ENCODE assay signal across 20 cellular contexts in the genomic region with DNA sequence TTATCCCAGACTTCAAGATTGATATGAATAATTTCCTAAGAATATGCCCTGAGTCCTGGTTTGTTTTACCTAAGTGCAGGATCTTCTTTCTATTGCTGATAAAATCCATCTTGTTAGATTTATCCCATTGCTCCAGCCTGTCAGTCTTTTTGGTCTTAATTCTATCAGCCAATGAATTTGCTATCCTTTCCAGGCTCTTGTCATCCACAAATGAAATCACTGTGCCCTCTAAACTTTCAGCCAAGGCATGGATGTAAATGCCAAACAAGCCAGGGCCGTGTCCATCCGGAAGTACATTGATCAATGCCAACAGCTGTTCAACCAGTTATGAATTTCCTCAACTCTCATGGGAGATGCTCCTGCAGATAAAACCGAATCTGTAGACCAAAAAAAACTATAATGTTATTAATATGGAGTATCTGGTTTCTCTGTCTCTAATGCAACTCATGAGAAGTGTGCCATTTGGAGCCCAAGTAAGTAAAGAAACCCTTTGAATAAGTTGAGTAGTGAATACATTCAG. TPM values are rescaled to one million over a fixed set of nuclear protein-coding genes. Genes with fewer than 3 reads are reported as not detected.
DNase-seq lines count a peak whose midpoint lies in the region; ATAC-seq and TF ChIP-seq lines count a peak whose summit lies in the region.
"Had no signal": no experiment of that assay in that cellular context is flagged by ENCODE, and none has a peak within 500 bp of the region (broad histone marks: within the 10 kb centered on the region; RNA-seq: fewer than 3 reads in every experiment).

No MANE protein-coding gene starts in this region.

- H3F3A ChIP-seq in SK-N-SH (replicated peaks; ENCODE audit: insufficient read depth), result no peaks in the 10 kb centered on the region

- H3K4me3 ChIP-seq in BE2C (ENCODE audit: low read depth, low read length) (no peak overlapping the region), SK-N-SH (ENCODE audit: low read depth in 2 of 2, low read length in 1 of 2) (no peak overlapping the region)
- H3K4me3 ChIP-seq: HAP-1 had no signal

- H3K9me2 ChIP-seq in SK-N-SH, result no peaks in the 10 kb centered on the region

- no peak for ATAC-seq in HG02884 (IDR thresholded peaks at IDR 0.05; ENCODE audit: unreplicated experiment)
- ATAC-seq: CD8-positive, alpha-beta T cell had no signal

- TF ChIP-seq EP300 in SK-N-SH (IDR thresholded peaks at IDR 0.05; ENCODE audit: borderline replicate concordance in 1 of 2, low read depth in 1 of 2, low read length in 1 of 2), result peak in 1 of 2 experiments; percentile 49; a peak in 1 of 4 replicates

- H3K79me2 ChIP-seq in SK-N-SH (ENCODE audit: insufficient read depth), result no peaks in the 10 kb centered on the region

- no peaks in the 10 kb centered on the region for H3K4me1 ChIP-seq in BE2C
- H3K4me1 ChIP-seq in SK-N-SH (ENCODE audit: control insufficient read depth in 1 of 2, insufficient read depth in 2 of 2, low read depth in 1 of 2, low read length in 1 of 2), result peaks cover 0 to 5% of the 10 kb centered on the region in 2 experiments; a peak in 2 of 4 replicates
- H3K4me1 ChIP-seq: HAP-1 had no signal

- no peaks in the 10 kb centered on the region for H3K36me3 ChIP-seq in BE2C
- no peaks in the 10 kb centered on the region for H3K36me3 ChIP-seq in SK-N-SH (replicated peaks in 1 of 2; ENCODE audit: control insufficient read depth in 1 of 2, insufficient read depth in 2 of 2, low read length in 1 of 2)
- H3K36me3 ChIP-seq: HAP-1 had no signal

- peak overlapping the region in 1 of 2 experiments; percentile 34; a peak in 2 of 4 replicates for H3K27ac ChIP-seq in SK-N-SH (ENCODE audit: low read depth in 2 of 2, low read length in 1 of 2)

- H3K27me3 ChIP-seq in BE2C (no peaks in the 10 kb centered on the region), SK-N-SH (ENCODE audit: insufficient read depth) (no peaks in the 10 kb centered on the region)

- H2AFZ ChIP-seq in SK-N-SH (ENCODE audit: low read depth), result no peak overlapping the region

- no peak; the same call in 1 of the 2 replicates for TF ChIP-seq RAD21 in SK-N-SH (IDR thresholded peaks at IDR 0.05; ENCODE audit: low read length)

- POLR2A ChIA-PET in SK-N-SH (lab: Yijun Ruan, JAX), result no interaction called here

- WGBS in SK-N-SH (ENCODE audit: low lambda C conversion rate), result 10% methylated on average over 3 of the region's 3 CpGs

- H4K20me1 ChIP-seq in SK-N-SH (ENCODE audit: insufficient read depth), result no peaks in the 10 kb centered on the region

- CTCF ChIA-PET in SK-N-SH (lab: Yijun Ruan, JAX), result interaction anchor here (0.8 to 2.4 kb wide), 2 partner anchors 58 to 461 kb away, joined by 3 to 6 read pairs; no protein-coding TSS in a partner anchor

- no peak overlapping the region for H3K9ac ChIP-seq in SK-N-SH

- TF ChIP-seq CTCF in BE2C (IDR thresholded peaks at IDR 0.05; ENCODE audit: low read depth, low read length) (no peak), SK-N-SH (IDR thresholded peaks at IDR 0.05) (no peak)

- no peak overlapping the region for H3K4me2 ChIP-seq in SK-N-SH

- no peaks in the 10 kb centered on the region for H3K9me3 ChIP-seq in BE2C
- no peaks in the 10 kb centered on the region for H3K9me3 ChIP-seq in SK-N-SH
- H3K9me3 ChIP-seq: HAP-1 had no signal

- DNase-seq in BE2C (peak; percentile 55), LHCN-M2 (ENCODE audit: low read depth) (peak; percentile 55), SK-N-SH (peak; percentile 33), myocyte (ENCODE audit: low read depth) (peak; percentile 11), Ammon's horn (ENCODE audit: low spot score) (no peak), NCI-H2029 treated with DMSO at 0.1 percent for 48 hours (lab: John Stamatoyannopoulos, UW) (no peak)
- DNase-seq: 8988T; AML-193; CD8-positive, alpha-beta T cell; COR-L47; DMS153; DMS79 treated with DMSO at 0.1 percent for 48 hours; EL; GOT3; IMR-90; KG1 had no signal

TF ChIP-seq in SK-N-SH, 30 proteins besides CTCF, POLR2A, EP300 and RAD21:
- TF ChIP-seq JUND (IDR thresholded peaks at IDR 0.05), result no peak
- no peak for TF ChIP-seq FOXJ3 (CRISPR knock-in tag; IDR thresholded peaks at IDR 0.05)
- peak; percentile 35; the same call in 1 of the 2 replicates for TF ChIP-seq GATA2 (CRISPR knock-in tag; IDR thresholded peaks at IDR 0.05)
- TF ChIP-seq POLR2AphosphoS5 (IDR thresholded peaks at IDR 0.05; ENCODE audit: low read depth, low read length), result no peak
- no peak for TF ChIP-seq MXI1 (IDR thresholded peaks at IDR 0.05; ENCODE audit: low read depth, low read length)
- peak; percentile 37; the same call in 1 of the 2 replicates for TF ChIP-seq RCOR1 (IDR thresholded peaks at IDR 0.05; ENCODE audit: low read length)
- TF ChIP-seq CHD2 (IDR thresholded peaks at IDR 0.05; ENCODE audit: low read length, partially characterized antibody), result peak; percentile 20
- no peak for TF ChIP-seq RFX5 (IDR thresholded peaks at IDR 0.05; ENCODE audit: low read length)
- no peak for TF ChIP-seq SIN3A (IDR thresholded peaks at IDR 0.05; ENCODE audit: borderline replicate concordance, low read depth, low read length)
- no peak for TF ChIP-seq NFIC (IDR thresholded peaks at IDR 0.05; ENCODE audit: borderline replicate concordance)

RNA-seq across cellular contexts. Expression of a gene that starts 40.0 kb away (rescaled TPM):
- 19.5 TPM for polyA plus RNA-seq in BE2C (2012; ENCODE audit: insufficient read depth, insufficient read length, low read depth)
- total RNA-seq in LHCN-M2 (2014; rRNA removed) (not detected in 2 replicates), myocyte (not detected in 2 replicates)
- polyA plus RNA-seq in LHCN-M2 (2012), result not detected
- polyA plus RNA-seq in SK-N-SH (2012; rRNA removed), result 2.6 and 8.2 TPM in 2 replicates
- 5.7 and 19.2 TPM in 2 replicates for polyA plus RNA-seq in SK-N-SH (2012; cell fraction: cytosol; rRNA removed)
- polyA plus RNA-seq in SK-N-SH (2012; cell fraction: nucleus; rRNA removed), result 1.4 and 4.3 TPM in 2 replicates
- polyA plus RNA-seq in myocyte (2012), result not detected
- total RNA-seq: CD8-positive, alpha-beta T cell; HT-29; IMR-90 had no signal
- polyA plus RNA-seq: CD14-positive monocyte, IMR-90 had no signal

Comparison
In these comparisons a context has a peak if more than half of its experiments do, and no peak if none do; other contexts are left out.
1. DNase-seq: peak in BE2C (single experiment), LHCN-M2 (single experiment), SK-N-SH (single experiment) and myocyte (single experiment); none in Ammon's horn (single experiment) and NCI-H2029 treated with DMSO at 0.1 percent for 48 hours (single experiment).